In the genomic region with DNA sequence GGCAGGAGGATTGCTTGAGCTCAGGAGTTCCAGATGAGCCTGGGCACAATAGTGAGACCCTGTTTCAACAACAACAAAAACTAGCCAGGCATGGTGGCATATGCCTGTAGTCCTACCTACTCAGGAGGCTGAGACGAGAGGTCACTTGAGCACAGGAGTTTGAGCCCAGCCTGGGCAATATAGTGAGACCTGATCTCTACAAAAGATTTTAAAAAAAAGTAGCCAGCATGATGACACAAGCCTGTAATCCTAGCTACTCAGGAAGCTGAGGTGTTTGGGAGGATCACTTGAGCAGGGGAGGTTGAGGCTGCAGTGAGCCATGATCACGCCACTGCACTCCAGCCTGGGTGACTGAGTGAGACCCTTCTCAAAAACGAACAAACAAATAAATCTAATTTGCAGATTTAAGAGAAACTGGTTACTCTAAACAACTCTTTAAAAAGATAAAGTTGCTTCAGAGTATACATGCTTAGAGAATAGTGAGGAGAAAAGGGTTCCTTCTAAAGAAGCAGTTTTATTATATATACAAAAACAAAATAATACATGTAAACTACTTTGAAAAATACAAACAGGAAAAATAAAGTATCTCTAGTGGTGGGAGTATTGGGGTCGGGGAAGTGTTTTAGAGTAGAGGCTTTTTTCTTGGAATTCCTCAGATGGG, we compare ENCODE assay signal across 1 cellular context.
TF ChIP-seq lines count a peak whose summit lies in the region.

No MANE protein-coding gene starts in this region.

TF ChIP-seq in K562, 482 proteins besides CTCF, POLR2A, EP300 and RAD21 (continued from another document and continues in another):
- TF ChIP-seq, protein P1, sequence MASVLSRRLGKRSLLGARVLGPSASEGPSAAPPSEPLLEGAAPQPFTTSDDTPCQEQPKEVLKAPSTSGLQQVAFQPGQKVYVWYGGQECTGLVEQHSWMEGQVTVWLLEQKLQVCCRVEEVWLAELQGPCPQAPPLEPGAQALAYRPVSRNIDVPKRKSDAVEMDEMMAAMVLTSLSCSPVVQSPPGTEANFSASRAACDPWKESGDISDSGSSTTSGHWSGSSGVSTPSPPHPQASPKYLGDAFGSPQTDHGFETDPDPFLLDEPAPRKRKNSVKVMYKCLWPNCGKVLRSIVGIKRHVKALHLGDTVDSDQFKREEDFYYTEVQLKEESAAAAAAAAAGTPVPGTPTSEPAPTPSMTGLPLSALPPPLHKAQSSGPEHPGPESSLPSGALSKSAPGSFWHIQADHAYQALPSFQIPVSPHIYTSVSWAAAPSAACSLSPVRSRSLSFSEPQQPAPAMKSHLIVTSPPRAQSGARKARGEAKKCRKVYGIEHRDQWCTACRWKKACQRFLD (CRISPR knock-in tag; IDR thresholded peaks at IDR 0.05): peak; percentile 86; the same call in 1 of the 2 replicates
- TF ChIP-seq ETV6 (IDR thresholded peaks at IDR 0.05; ENCODE audit: borderline replicate concordance in 1 of 2, low read depth in 2 of 2, low read length in 1 of 2) (no peak), ETV6 (CRISPR knock-in tag; IDR thresholded peaks at IDR 0.05; ENCODE audit: borderline replicate concordance) (no peak), KLF16 (IDR thresholded peaks at IDR 0.05) (no peak), ATF1 (CRISPR knock-in tag; IDR thresholded peaks at IDR 0.05) (no peak), ATF1 (tag; IDR thresholded peaks at IDR 0.05) (0 out of 2 replicates have a peak, but pooled peaks have one; percentile 9), NR1H2 (CRISPR knock-in tag; IDR thresholded peaks at IDR 0.05) (no peak), TFAP4 (CRISPR knock-in tag; IDR thresholded peaks at IDR 0.05; ENCODE audit: borderline replicate concordance) (no peak), DLX4 (CRISPR knock-in tag; IDR thresholded peaks at IDR 0.05) (no peak), NFXL1 (CRISPR knock-in tag; IDR thresholded peaks at IDR 0.05) (no peak), MTA3 (IDR thresholded peaks at IDR 0.05; ENCODE audit: borderline replicate concordance) (no peak), TEAD2 (tag; IDR thresholded peaks at IDR 0.05) (no peak), TOE1 (IDR thresholded peaks at IDR 0.05; ENCODE audit: borderline replicate concordance) (peak; percentile 28; the same call in 1 of the 2 replicates), TOE1 (CRISPR knock-in tag; IDR thresholded peaks at IDR 0.05; ENCODE audit: borderline replicate concordance, low read depth) (no peak), NFE2 (IDR thresholded peaks at IDR 0.05; ENCODE audit: low read depth) (no peak), SMARCA5 (IDR thresholded peaks at IDR 0.05) (peak; percentile 91; the same call in 1 of the 2 replicates), ZNF121 (CRISPR knock-in tag; conservative IDR thresholded peaks at IDR 0.05) (peak; percentile 85), BACH1 (tag; IDR thresholded peaks at IDR 0.05) (peak; percentile 79), ZNF398 (CRISPR knock-in tag; IDR thresholded peaks at IDR 0.05) (no peak), MEF2D (tag; conservative IDR thresholded peaks at IDR 0.05; ENCODE audit: low read depth) (no peak), DPF2 (IDR thresholded peaks at IDR 0.05) (peak; percentile 71; the same call in 1 of the 2 replicates), NONO (IDR thresholded peaks at IDR 0.05; ENCODE audit: low read depth in 2 of 2, low read length in 1 of 2) (no peak), KLF6 (CRISPR knock-in tag; IDR thresholded peaks at IDR 0.05; ENCODE audit: borderline replicate concordance) (peak; percentile 77; the same call in 1 of the 2 replicates), SP1 (CRISPR knock-in tag; IDR thresholded peaks at IDR 0.05) (no peak), CEBPZ (IDR thresholded peaks at IDR 0.05; ENCODE audit: borderline replicate concordance, low read depth, low read length) (no peak), MECOM (CRISPR knock-in tag; IDR thresholded peaks at IDR 0.05) (peak; percentile 81), SMARCA4 (IDR thresholded peaks at IDR 0.05) (peak; percentile 74), ZNF174 (CRISPR knock-in tag; IDR thresholded peaks at IDR 0.05) (no peak), ZEB2 (IDR thresholded peaks at IDR 0.05) (peak; percentile 64; the same call in 1 of the 2 replicates), ZNF408 (CRISPR knock-in tag; IDR thresholded peaks at IDR 0.05; ENCODE audit: low read depth) (no peak), EHMT2 (IDR thresholded peaks at IDR 0.05) (no peak), PTRF (tag; IDR thresholded peaks at IDR 0.05) (0 out of 2 replicates have a peak, but pooled peaks have one; percentile 59), ZBTB40 (IDR thresholded peaks at IDR 0.05) (no peak), ZBTB40 (CRISPR knock-in tag; IDR thresholded peaks at IDR 0.05) (no peak), SLC30A9 (CRISPR knock-in tag; IDR thresholded peaks at IDR 0.05) (no peak), BHLHE40 (IDR thresholded peaks at IDR 0.05; ENCODE audit: low read length) (no peak), SMAD4 (CRISPR knock-in tag; conservative IDR thresholded peaks at IDR 0.05) (peak; percentile 84), BRD9 (IDR thresholded peaks at IDR 0.05; ENCODE audit: low read depth, partially characterized antibody) (peak; percentile 91), MXD1 (CRISPR knock-in tag; IDR thresholded peaks at IDR 0.05; ENCODE audit: borderline replicate concordance, poor library complexity, severe bottlenecking) (no peak), ZNF830 (CRISPR knock-in tag; IDR thresholded peaks at IDR 0.05) (no peak), RBM17 (IDR thresholded peaks at IDR 0.05; ENCODE audit: borderline replicate concordance, low read depth, low read length) (no peak), ZNF143 (CRISPR knock-in tag; IDR thresholded peaks at IDR 0.05) (no peak), NFYB (IDR thresholded peaks at IDR 0.05; ENCODE audit: extremely low read depth, insufficient read length) (no peak), ZBED1 (IDR thresholded peaks at IDR 0.05) (no peak), ASH1L (IDR thresholded peaks at IDR 0.05; ENCODE audit: borderline replicate concordance, low read depth, partially characterized antibody) (no peak), SMAD1 (IDR thresholded peaks at IDR 0.05; ENCODE audit: low read depth, low read length, partially characterized antibody) (no peak)
- TF ChIP-seq, protein P2, sequence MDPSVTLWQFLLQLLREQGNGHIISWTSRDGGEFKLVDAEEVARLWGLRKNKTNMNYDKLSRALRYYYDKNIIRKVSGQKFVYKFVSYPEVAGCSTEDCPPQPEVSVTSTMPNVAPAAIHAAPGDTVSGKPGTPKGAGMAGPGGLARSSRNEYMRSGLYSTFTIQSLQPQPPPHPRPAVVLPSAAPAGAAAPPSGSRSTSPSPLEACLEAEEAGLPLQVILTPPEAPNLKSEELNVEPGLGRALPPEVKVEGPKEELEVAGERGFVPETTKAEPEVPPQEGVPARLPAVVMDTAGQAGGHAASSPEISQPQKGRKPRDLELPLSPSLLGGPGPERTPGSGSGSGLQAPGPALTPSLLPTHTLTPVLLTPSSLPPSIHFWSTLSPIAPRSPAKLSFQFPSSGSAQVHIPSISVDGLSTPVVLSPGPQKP (CRISPR knock-in tag; IDR thresholded peaks at IDR 0.05): no peak
